10 cellular contexts compared by ENCODE assay signal in the genomic region with DNA sequence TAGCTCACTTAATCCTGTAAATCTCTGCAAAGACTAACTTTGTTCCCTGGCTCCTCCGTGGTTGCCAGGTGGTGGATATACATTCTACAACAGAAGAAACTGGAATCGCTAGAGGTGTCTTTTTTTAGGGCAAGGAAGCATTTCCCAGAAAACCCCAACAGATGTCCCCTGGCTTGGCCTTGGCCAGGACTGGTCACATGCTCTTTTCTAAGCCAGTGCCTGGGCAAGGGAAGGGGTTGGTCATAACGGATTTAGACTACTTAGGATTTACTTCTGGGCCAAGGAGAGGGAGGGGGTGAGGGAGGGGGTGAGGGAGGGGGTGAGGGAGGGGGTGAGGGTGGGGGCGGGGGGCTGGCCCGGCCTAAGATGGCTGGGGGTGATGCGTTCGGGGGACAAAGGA.
DNase-seq lines count a peak whose midpoint lies in the region; ATAC-seq and TF ChIP-seq lines count a peak whose summit lies in the region.
"Had no signal": no experiment of that assay in that cellular context is flagged by ENCODE, and none has a peak within 500 bp of the region (broad histone marks: within the 10 kb centered on the region; RNA-seq: fewer than 3 reads in every experiment).

No MANE protein-coding gene starts in this region.

- no TSS peak for BruUV-seq in PC-9 (replicated peaks; lab: Mats Ljungman, UMichigan)

- 50 to 52% methylated on average over 7 of the region's 7 CpGs for WGBS in body of pancreas, 2 donors

- no peak for ATAC-seq in body of pancreas

- H3K4me2 ChIP-seq in BLaER1 treated with 17β-estradiol and CSF1 and Interleukin-3, amounts not matched to agents 10 nM and 100 nM, result peak overlapping the region in 9 of 11 experiments; percentile 84 to 100 (median 94); a peak in 14 of 22 replicates
- H3K4me2 ChIP-seq in PC-9, result no peak overlapping the region

- H3K27me3 Mint-ChIP-seq in nephron (ENCODE audit: low read depth), result no peaks in the 10 kb centered on the region

- peaks cover 0 to 17% (median 5%) of the 10 kb centered on the region in 11 experiments; a peak in 8 of 22 replicates for H3K27me3 ChIP-seq in BLaER1 treated with 17β-estradiol and CSF1 and Interleukin-3, amounts not matched to agents 10 nM and 100 nM
- H3K27me3 ChIP-seq in body of pancreas (no peaks in the 10 kb centered on the region), PC-9 (ENCODE audit: insufficient read depth, low read depth) (no peaks in the 10 kb centered on the region)
- H3K27me3 ChIP-seq: tibial artery had no signal

- TF ChIP-seq RAD21 in Ishikawa (IDR thresholded peaks at IDR 0.05; ENCODE audit: low read depth), result no peak

- peaks cover 22 to 36% (median 29%) of the 10 kb centered on the region in 10 experiments for H3K4me1 ChIP-seq in BLaER1 treated with 17β-estradiol and CSF1 and Interleukin-3, amounts not matched to agents 10 nM and 100 nM
- H3K4me1 ChIP-seq in body of pancreas, result peaks cover 20% of the 10 kb centered on the region
- peaks cover 9% of the 10 kb centered on the region for H3K4me1 ChIP-seq in PC-9 (replicated peaks; ENCODE audit: insufficient read depth)

- H3K36me3 ChIP-seq in BLaER1 treated with 17β-estradiol and CSF1 and Interleukin-3, amounts not matched to agents 10 nM and 100 nM, result no peaks in the 10 kb centered on the region
- H3K36me3 ChIP-seq in body of pancreas (replicated peaks in 1 of 2; ENCODE audit: insufficient read depth in 1 of 2, low read depth in 2 of 2), result no peaks in the 10 kb centered on the region
- no peaks in the 10 kb centered on the region for H3K36me3 ChIP-seq in PC-9 (ENCODE audit: low read depth)
- H3K36me3 ChIP-seq: tibial artery had no signal

- H3K79me2 ChIP-seq in PC-9 (ENCODE audit: low read depth), result no peaks in the 10 kb centered on the region

- no peak for TF ChIP-seq POLR2A in body of pancreas (IDR thresholded peaks at IDR 0.05)

- TF ChIP-seq CTCF in body of pancreas (IDR thresholded peaks at IDR 0.05), result no peak
- no peak for TF ChIP-seq CTCF in nephron (IDR thresholded peaks at IDR 0.05; ENCODE audit: unreplicated experiment in 3 of 3)
- TF ChIP-seq CTCF in PC-9 (conservative IDR thresholded peaks at IDR 0.05), result no peak

- H3K36me3 Mint-ChIP-seq in nephron (ENCODE audit: low read depth), result no peaks in the 10 kb centered on the region

- no peak overlapping the region for H3K9ac ChIP-seq in BLaER1 treated with 17β-estradiol and CSF1 and Interleukin-3, amounts not matched to agents 10 nM and 100 nM

- H3K4me3 ChIP-seq in BLaER1 treated with 17β-estradiol and CSF1 and Interleukin-3, amounts not matched to agents 10 nM and 100 nM, result no peak overlapping the region
- H3K4me3 ChIP-seq in body of pancreas (no peak overlapping the region), PC-9 (no peak overlapping the region)

- H2AFZ ChIP-seq in PC-9, result no peak overlapping the region

- H3F3A ChIP-seq in PC-9 (ENCODE audit: insufficient read depth, low read depth), result peaks cover 10% of the 10 kb centered on the region

- peak in 3 of 4 donors; percentile 19 to 47 (median 21) for DNase-seq in body of pancreas
- DNase-seq in PC-9, result no peak
- DNase-seq in mesenteric fat pad (ENCODE audit: low spot score), result no peak
- DNase-seq in NAMALWA (ENCODE audit: low spot score), result no peak
- no peak for DNase-seq in NCI-H1092 (lab: John Stamatoyannopoulos, UW)

- peaks cover 29% of the 10 kb centered on the region for H3K4me1 Mint-ChIP-seq in nephron

- no peaks in the 10 kb centered on the region for H3K9me3 ChIP-seq in BLaER1 treated with 17β-estradiol and CSF1 and Interleukin-3, amounts not matched to agents 10 nM and 100 nM (replicated peaks in 1 of 11)
- H3K9me3 ChIP-seq in body of pancreas, result no peaks in the 10 kb centered on the region
- no peaks in the 10 kb centered on the region for H3K9me3 ChIP-seq in PC-9 (ENCODE audit: insufficient read depth, low read depth)
- H3K9me3 ChIP-seq: tibial artery had no signal

- no peaks in the 10 kb centered on the region for H3K9me3 Mint-ChIP-seq in nephron

- CTCF ChIA-PET in PC-9 (lab: Charles Lee), result interaction anchor here (0.6 kb wide), 1 partner anchor 556 kb away, joined by 3 read pairs; no protein-coding TSS in a partner anchor

- H3K4me3 Mint-ChIP-seq in nephron, result peak overlapping the region; percentile 86 to 96 (median 91)

- no peak overlapping the region; a peak in 1 of 22 replicates for H3K27ac ChIP-seq in BLaER1 treated with 17β-estradiol and CSF1 and Interleukin-3, amounts not matched to agents 10 nM and 100 nM
- H3K27ac ChIP-seq in body of pancreas (peak overlapping the region in 2 of 4 donors; percentile 83 to 93), PC-9 (no peak overlapping the region)
- H3K27ac ChIP-seq: HL-60 had no signal

- POLR2A ChIA-PET in PC-9 (lab: Charles Lee; ENCODE audit: unreplicated experiment), result no interaction called here

- no peaks in the 10 kb centered on the region for H4K20me1 ChIP-seq in BLaER1 treated with 17β-estradiol and CSF1 and Interleukin-3, amounts not matched to agents 10 nM and 100 nM
- H4K20me1 ChIP-seq in PC-9 (ENCODE audit: insufficient read depth), result no peaks in the 10 kb centered on the region

- TF ChIP-seq EP300 in Ishikawa (IDR thresholded peaks at IDR 0.05; ENCODE audit: borderline replicate concordance), result no peak

- H3K9me2 ChIP-seq in PC-9 (ENCODE audit: insufficient read depth), result no peaks in the 10 kb centered on the region

- intact Hi-C loops in body of pancreas (cut with DNase I), result no loop called here
- intact Hi-C loops in PC-9 (cut with micrococcal nuclease; ENCODE audit: unreplicated experiment), result loop anchor here (5.0 kb wide), 1 partner anchor 105 kb away; no protein-coding TSS in a partner anchor

- H3K27ac Mint-ChIP-seq in nephron, result peak overlapping the region; percentile 97 to 99 (median 97)

TF ChIP-seq in Ishikawa, 13 proteins besides CTCF, POLR2A, EP300 and RAD21:
- TF ChIP-seq TEAD4 (IDR thresholded peaks at IDR 0.05) (no peak), EGR1 (IDR thresholded peaks at IDR 0.05) (no peak), YY1 (IDR thresholded peaks at IDR 0.05; ENCODE audit: low read depth) (no peak), ZBTB7A (IDR thresholded peaks at IDR 0.05; ENCODE audit: low read depth) (no peak), TCF12 (IDR thresholded peaks at IDR 0.05; ENCODE audit: low read depth) (no peak)
- TF ChIP-seq, protein P1, sequence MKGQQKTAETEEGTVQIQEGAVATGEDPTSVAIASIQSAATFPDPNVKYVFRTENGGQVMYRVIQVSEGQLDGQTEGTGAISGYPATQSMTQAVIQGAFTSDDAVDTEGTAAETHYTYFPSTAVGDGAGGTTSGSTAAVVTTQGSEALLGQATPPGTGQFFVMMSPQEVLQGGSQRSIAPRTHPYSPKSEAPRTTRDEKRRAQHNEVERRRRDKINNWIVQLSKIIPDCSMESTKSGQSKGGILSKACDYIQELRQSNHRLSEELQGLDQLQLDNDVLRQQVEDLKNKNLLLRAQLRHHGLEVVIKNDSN (IDR thresholded peaks at IDR 0.05), result 0 out of 2 replicates have a peak, but pooled peaks have one; percentile 12

Comparison
In these comparisons a context has a peak if more than half of its experiments do, and no peak if none do; other contexts are left out.
1. DNase-seq: peak in body of pancreas (3 of 4); none in PC-9 (0 of 2), mesenteric fat pad (single experiment), NAMALWA (single experiment) and NCI-H1092 (single experiment).